Comparison of ENCODE assay signal across 22 cellular contexts in genomic region chr5:97991236-97991635, GRCh38.
"Had no signal": no experiment of that assay in that cellular context is flagged by ENCODE, and none has a peak within 500 bp of the region (broad histone marks: within the 10 kb centered on the region; RNA-seq: fewer than 3 reads in every experiment).

No MANE protein-coding gene starts in this region.

- H3K4me1 ChIP-seq: colonic mucosa, esophagus squamous epithelium, gastrocnemius medialis, heart right ventricle, left lung, lower lobe of right lung had no signal

- H3K27me3 ChIP-seq: colonic mucosa, esophagus squamous epithelium, gastrocnemius medialis, left lung had no signal

- H3K27ac ChIP-seq: colonic mucosa, epithelial cell of prostate, esophagus squamous epithelium, gastrocnemius medialis, heart right ventricle, left lung, lower lobe of right lung had no signal

- H3K4me3 ChIP-seq: colonic mucosa, esophagus squamous epithelium, gastrocnemius medialis, heart right ventricle, left lung, lower lobe of right lung, mucosa of descending colon had no signal

- H3K9me3 ChIP-seq: colonic mucosa, esophagus squamous epithelium, gastrocnemius medialis, lower lobe of right lung, mucosa of descending colon had no signal

- DNase-seq: colonic mucosa; cortex of kidney; effector CD8-positive, alpha-beta T cell; effector memory CD8-positive, alpha-beta T cell; endodermal cell; erythroblast; esophagus squamous epithelium; foreskin fibroblast; foreskin melanocyte; gastrocnemius medialis; glutamatergic neuron; heart right ventricle; hippocampal formation; immature natural killer cell; islet precursor cell; left cardiac atrium; left ventricle myocardium superior; lower lobe of right lung; mesenchymal stem cell; mucosa of descending colon had no signal

- H3K36me3 ChIP-seq: colonic mucosa, esophagus squamous epithelium, gastrocnemius medialis, heart right ventricle, left lung, lower lobe of right lung had no signal
